Comparison of ENCODE assay signal across 8 cellular contexts in the genomic region with DNA sequence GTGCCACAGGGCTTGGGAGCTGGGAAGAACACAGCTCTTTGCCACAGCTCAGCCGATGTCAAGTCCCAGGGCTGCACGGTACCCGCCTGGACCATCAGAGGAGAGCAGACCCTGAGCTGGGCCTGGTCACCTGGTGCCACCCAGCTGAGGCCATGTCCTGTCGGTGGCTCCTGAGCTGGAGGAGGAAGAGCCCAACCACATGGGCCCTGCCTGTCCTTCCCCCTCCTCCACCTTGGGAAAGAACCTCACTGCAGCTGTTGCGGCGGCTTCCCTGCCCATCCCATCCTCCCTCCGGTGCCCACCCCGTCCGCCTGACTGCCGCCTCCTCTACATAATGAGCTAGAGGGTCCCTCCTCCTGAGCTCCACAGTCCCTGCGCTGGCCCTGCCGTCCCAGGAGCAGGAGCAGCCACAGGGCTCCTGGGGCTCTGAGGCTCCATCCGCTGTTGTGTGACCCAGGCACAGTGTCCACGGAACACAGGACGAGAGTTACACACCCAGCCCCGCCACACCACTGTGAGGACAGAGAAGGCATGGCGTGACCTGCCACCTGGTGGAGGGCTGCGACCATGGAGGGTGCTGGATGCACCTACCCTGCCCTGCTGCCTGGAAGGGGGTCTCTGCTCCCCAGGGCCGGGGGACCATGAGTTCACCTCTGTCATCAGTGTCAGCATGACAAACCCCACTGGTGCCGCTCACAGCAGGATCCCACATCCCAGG. TPM values are rescaled to one million over a fixed set of nuclear protein-coding genes. Genes with fewer than 3 reads are reported as not detected.
DNase-seq lines count a peak whose midpoint lies in the region; ATAC-seq and TF ChIP-seq lines count a peak whose summit lies in the region.

No MANE protein-coding gene starts in this region.

- TF ChIP-seq CTCF in LNCaP clone FGC (IDR thresholded peaks at IDR 0.05; ENCODE audit: control insufficient read depth, extremely low read depth, insufficient read depth), result peak; percentile 50
- peak; percentile 48 for TF ChIP-seq CTCF in fibroblast of villous mesenchyme (IDR thresholded peaks at IDR 0.05; ENCODE audit: insufficient read depth, low read depth, low read length)
- peak; percentile 64 for TF ChIP-seq CTCF in retinal pigment epithelial cell (conservative IDR thresholded peaks at IDR 0.05; ENCODE audit: low read depth, low read length)

- DNase-seq in ELR (ENCODE audit: low read depth) (peak; percentile 50), LNCaP clone FGC (ENCODE audit: low read depth) (no peak), fibroblast of villous mesenchyme (ENCODE audit: low read depth) (peak; percentile 17), retinal pigment epithelial cell (ENCODE audit: low read depth) (no peak), pons (ENCODE audit: low spot score) (no peak)
- DNase-seq in activated CD8-positive, alpha-beta memory T cell treated with anti-CD3 and anti-CD28 coated beads, Interleukin-2, amount 50 U/mL, for 48 hours, result peak; percentile 74

- H3K4me3 ChIP-seq in LNCaP clone FGC (ENCODE audit: low read depth, low read length) (no peak overlapping the region), fibroblast of villous mesenchyme (ENCODE audit: low read depth, low read length) (no peak overlapping the region), retinal pigment epithelial cell (ENCODE audit: low read length) (no peak overlapping the region)

- ATAC-seq in GM18520 (IDR thresholded peaks at IDR 0.05; ENCODE audit: unreplicated experiment) (no peak), GM21529 (IDR thresholded peaks at IDR 0.05; ENCODE audit: unreplicated experiment) (no peak)

RNA-seq across cellular contexts. Expression of a gene that starts 21.4 kb away (rescaled TPM):
- 19.4 and 24.2 TPM in 2 replicates for total RNA-seq in fibroblast of villous mesenchyme

Comparison
In these comparisons a context has a peak if more than half of its experiments do, and no peak if none do; other contexts are left out.
1. DNase-seq: peak in ELR (single experiment), activated CD8-positive, alpha-beta memory T cell treated with anti-CD3 and anti-CD28 coated beads, Interleukin-2, amount 50 U/mL, for 48 hours (single experiment) and fibroblast of villous mesenchyme (single experiment); none in LNCaP clone FGC (single experiment), retinal pigment epithelial cell (single experiment) and pons (single experiment).
2. Peak in every context shown above with its lines, with median percentiles within 50 percentile points of each other: CTCF ChIP-seq.